9 cellular contexts compared by ENCODE assay signal in the genomic region with DNA sequence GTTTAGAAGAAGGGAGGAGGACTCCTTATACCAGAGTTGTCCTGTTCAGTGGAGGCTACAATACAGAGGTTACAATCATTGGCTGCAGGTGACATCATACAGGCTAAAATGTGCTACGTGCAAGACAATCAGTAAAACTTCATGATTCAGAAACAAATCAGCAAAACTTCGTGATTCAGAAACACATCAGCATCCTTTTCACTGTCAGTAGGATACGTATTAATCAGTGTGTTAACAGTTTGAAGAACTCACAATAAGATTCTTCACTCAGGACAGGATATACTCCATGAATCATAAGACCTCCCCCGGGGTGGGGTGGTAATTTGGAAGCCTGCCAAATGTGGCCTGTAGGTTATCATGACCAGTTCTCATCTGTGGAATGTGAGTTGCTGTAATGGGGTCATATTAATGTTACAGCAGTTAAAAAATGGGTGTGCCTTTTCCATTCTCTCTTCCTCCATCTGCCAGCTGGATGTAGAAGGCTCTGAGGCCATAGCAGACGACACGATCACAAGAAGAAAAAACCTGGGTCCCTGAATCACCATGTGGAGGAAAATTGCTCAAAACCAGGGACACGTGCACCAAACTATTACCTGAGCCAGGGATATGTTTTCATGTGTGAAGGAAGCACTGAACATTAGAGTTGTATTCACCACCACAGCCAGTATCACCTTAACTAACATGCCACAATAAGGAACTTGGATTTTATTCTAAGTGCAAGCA.
A peak's percentile ranks its signal among the peaks of the same experiment; 100 is the strongest.
DNase-seq lines count a peak whose midpoint lies in the region; ATAC-seq lines count a peak whose summit lies in the region.
"Had no signal": no experiment of that assay in that cellular context is flagged by ENCODE, and none has a peak within 500 bp of the region (broad histone marks: within the 10 kb centered on the region; RNA-seq: fewer than 3 reads in every experiment).

No MANE protein-coding gene starts in this region.

- ATAC-seq in HG03565 (IDR thresholded peaks at IDR 0.05; ENCODE audit: unreplicated experiment) = no peak

- H3K27ac ChIP-seq in epithelial cell of prostate = peak overlapping the region; percentile 100
- H3K27ac ChIP-seq: VCaP had no signal

- DNase-seq in NK-92 treated with Interleukin-12 subunit alpha and Interleukin-12 subunit beta, amount 100 ng/mL, for 24 hours (lab: John Stamatoyannopoulos, UW) = peak; percentile 41
- no peak for DNase-seq in NK-92 (lab: John Stamatoyannopoulos, UW; ENCODE audit: unreplicated experiment)
- peak; percentile 58 for DNase-seq in OCI-M1 (lab: John Stamatoyannopoulos, UW)
- DNase-seq in epithelial cell of prostate (ENCODE audit: low read depth, low spot score) = peak; percentile 99
- DNase-seq in stimulated activated CD4-positive, alpha-beta T cell treated with anti-CD3 and anti-CD28 coated beads, Interleukin-2, amount 100 ng/mL, for 24 hours = peak; percentile 49 to 58
- no peak for DNase-seq in ureter (ENCODE audit: low spot score)
- no peak for DNase-seq in hippocampal formation (lab: John Stamatoyannopoulos, UW)

Comparison
In these comparisons a context has a peak if more than half of its experiments do, and no peak if none do; other contexts are left out.
1. DNase-seq: peak in NK-92 treated with Interleukin-12 subunit alpha and Interleukin-12 subunit beta, amount 100 ng/mL, for 24 hours (single experiment), OCI-M1 (single experiment), epithelial cell of prostate (single experiment) and stimulated activated CD4-positive, alpha-beta T cell treated with anti-CD3 and anti-CD28 coated beads, Interleukin-2, amount 100 ng/mL, for 24 hours (2 of 2); none in NK-92 (single experiment), ureter (single experiment) and hippocampal formation (0 of 2).